In genomic region chr7:26295015-26295414, GRCh38 we compare ENCODE assay signal across 16 cellular contexts. TPM values are rescaled to one million over a fixed set of nuclear protein-coding genes. Genes with fewer than 3 reads are reported as not detected.
DNase-seq lines count a peak whose midpoint lies in the region; ATAC-seq and TF ChIP-seq lines count a peak whose summit lies in the region.
"Had no signal": no experiment of that assay in that cellular context is flagged by ENCODE, and none has a peak within 500 bp of the region (broad histone marks: within the 10 kb centered on the region; RNA-seq: fewer than 3 reads in every experiment).

No MANE protein-coding gene starts in this region.

- no peak for TF ChIP-seq CTCF in OCI-LY1 (IDR thresholded peaks at IDR 0.05; ENCODE audit: low read length)

- peaks cover 54% of the 10 kb centered on the region for H3K79me2 ChIP-seq in OCI-LY1 (ENCODE audit: insufficient read depth, low read length)

- peak overlapping the region; percentile 62 for H3K9ac ChIP-seq in OCI-LY1 (ENCODE audit: low read length)

- ATAC-seq in activated T-cell treated with anti-CD3 and anti-CD28 coated beads, Interleukin-2, amount 50 U/mL, for 72 hours (replicated peaks in 1 of 2), result no peak
- ATAC-seq in activated naive CD8-positive, alpha-beta T cell treated with anti-CD3 and anti-CD28 coated beads, Interleukin-2, amount 10 ng/mL, durations not matched to agents 7 days and 5 days (ENCODE audit: low read depth), result no peak
- no peak for ATAC-seq in stimulated activated memory B cell treated with anti-CD40 and anti-IgM and Interleukin-4, amounts not matched to agents 10 μg/mL and 1 μg/mL and 100 μg/mL, for 72 hours
- ATAC-seq in HG03521 (IDR thresholded peaks at IDR 0.05; ENCODE audit: unreplicated experiment), result no peak
- ATAC-seq: esophagus mucosa had no signal

- H3K27ac Mint-ChIP-seq in activated T-cell treated with anti-CD3 and anti-CD28 coated beads, Interleukin-2, amount 50 U/mL, for 72 hours, result peak overlapping the region; percentile 97
- peak overlapping the region; percentile 92 for H3K27ac Mint-ChIP-seq in activated naive CD8-positive, alpha-beta T cell treated with anti-CD3 and anti-CD28 coated beads, Interleukin-2, amount 10 ng/mL, durations not matched to agents 7 days and 5 days
- H3K27ac Mint-ChIP-seq in stimulated activated memory B cell treated with anti-CD40 and anti-IgM and Interleukin-4, amounts not matched to agents 10 μg/mL and 1 μg/mL and 100 μg/mL, for 72 hours, result peak overlapping the region; percentile 90
- H3K27ac Mint-ChIP-seq: H9 had no signal

- H3K36me3 Mint-ChIP-seq in activated T-cell treated with anti-CD3 and anti-CD28 coated beads, Interleukin-2, amount 50 U/mL, for 72 hours (ENCODE audit: insufficient read depth in 2 of 2), result peaks cover 6 to 12% of the 10 kb centered on the region in 2 donors
- H3K36me3 Mint-ChIP-seq in activated naive CD8-positive, alpha-beta T cell treated with anti-CD3 and anti-CD28 coated beads, Interleukin-2, amount 10 ng/mL, durations not matched to agents 7 days and 5 days, result peaks cover 23% of the 10 kb centered on the region
- peaks cover 11% of the 10 kb centered on the region for H3K36me3 Mint-ChIP-seq in stimulated activated memory B cell treated with anti-CD40 and anti-IgM and Interleukin-4, amounts not matched to agents 10 μg/mL and 1 μg/mL and 100 μg/mL, for 72 hours

- H3K27me3 ChIP-seq in OCI-LY1 (ENCODE audit: insufficient read depth, low read length), result no peaks in the 10 kb centered on the region
- H3K27me3 ChIP-seq: upper lobe of left lung had no signal

- H3K27me3 Mint-ChIP-seq in activated T-cell treated with anti-CD3 and anti-CD28 coated beads, Interleukin-2, amount 50 U/mL, for 72 hours (ENCODE audit: low read depth), result no peaks in the 10 kb centered on the region
- no peaks in the 10 kb centered on the region for H3K27me3 Mint-ChIP-seq in activated naive CD8-positive, alpha-beta T cell treated with anti-CD3 and anti-CD28 coated beads, Interleukin-2, amount 10 ng/mL, durations not matched to agents 7 days and 5 days
- H3K27me3 Mint-ChIP-seq in stimulated activated memory B cell treated with anti-CD40 and anti-IgM and Interleukin-4, amounts not matched to agents 10 μg/mL and 1 μg/mL and 100 μg/mL, for 72 hours, result no peaks in the 10 kb centered on the region

- peaks cover 52% of the 10 kb centered on the region for H3K4me1 Mint-ChIP-seq in activated T-cell treated with anti-CD3 and anti-CD28 coated beads, Interleukin-2, amount 50 U/mL, for 72 hours (ENCODE audit: low read depth)
- peaks cover 42% of the 10 kb centered on the region for H3K4me1 Mint-ChIP-seq in activated naive CD8-positive, alpha-beta T cell treated with anti-CD3 and anti-CD28 coated beads, Interleukin-2, amount 10 ng/mL, durations not matched to agents 7 days and 5 days
- H3K4me1 Mint-ChIP-seq in stimulated activated memory B cell treated with anti-CD40 and anti-IgM and Interleukin-4, amounts not matched to agents 10 μg/mL and 1 μg/mL and 100 μg/mL, for 72 hours, result peaks cover 64% of the 10 kb centered on the region

- no peaks in the 10 kb centered on the region for H3K9me3 ChIP-seq in OCI-LY1 (ENCODE audit: low read length)
- H3K9me3 ChIP-seq: Caco-2, upper lobe of left lung had no signal

- H3K4me3 ChIP-seq in OCI-LY1 (ENCODE audit: low read depth, low read length, poor library complexity, severe bottlenecking), result peak overlapping the region; percentile 95

- no peaks in the 10 kb centered on the region for H3K9me3 Mint-ChIP-seq in activated T-cell treated with anti-CD3 and anti-CD28 coated beads, Interleukin-2, amount 50 U/mL, for 72 hours
- H3K9me3 Mint-ChIP-seq in activated naive CD8-positive, alpha-beta T cell treated with anti-CD3 and anti-CD28 coated beads, Interleukin-2, amount 10 ng/mL, durations not matched to agents 7 days and 5 days, result no peaks in the 10 kb centered on the region
- H3K9me3 Mint-ChIP-seq in stimulated activated memory B cell treated with anti-CD40 and anti-IgM and Interleukin-4, amounts not matched to agents 10 μg/mL and 1 μg/mL and 100 μg/mL, for 72 hours, result no peaks in the 10 kb centered on the region
- H3K9me3 Mint-ChIP-seq: H9 had no signal

- peak overlapping the region; percentile 94 to 99 for H3K4me3 Mint-ChIP-seq in activated T-cell treated with anti-CD3 and anti-CD28 coated beads, Interleukin-2, amount 50 U/mL, for 72 hours
- peak overlapping the region; percentile 89 for H3K4me3 Mint-ChIP-seq in activated naive CD8-positive, alpha-beta T cell treated with anti-CD3 and anti-CD28 coated beads, Interleukin-2, amount 10 ng/mL, durations not matched to agents 7 days and 5 days
- H3K4me3 Mint-ChIP-seq in stimulated activated memory B cell treated with anti-CD40 and anti-IgM and Interleukin-4, amounts not matched to agents 10 μg/mL and 1 μg/mL and 100 μg/mL, for 72 hours, result no peak overlapping the region
- H3K4me3 Mint-ChIP-seq: H9 had no signal

- no peaks in the 10 kb centered on the region for H3K9me2 ChIP-seq in OCI-LY1 (ENCODE audit: low read depth, low read length)

- peak overlapping the region; percentile 93 for H3K4me2 ChIP-seq in OCI-LY1 (ENCODE audit: low read length)

- no peaks in the 10 kb centered on the region for H4K20me1 ChIP-seq in OCI-LY1 (ENCODE audit: insufficient read depth, low read length)

- no peak overlapping the region for H2AFZ ChIP-seq in OCI-LY1 (ENCODE audit: low read length)

- DNase-seq in activated T-cell treated with anti-CD3 and anti-CD28 coated beads, Interleukin-2, amount 50 U/mL, for 72 hours, result no peak
- no peak for DNase-seq in activated T-cell treated with anti-CD3 and anti-CD28 coated beads, Interleukin-2, amount 50 U/mL, for 1 hour
- no peak for DNase-seq in activated naive CD8-positive, alpha-beta T cell treated with anti-CD3 and anti-CD28 coated beads, Interleukin-2, amount 10 ng/mL, durations not matched to agents 7 days and 5 days
- DNase-seq in COR-L47 (lab: John Stamatoyannopoulos, UW) (no peak), NCI-H510A (lab: John Stamatoyannopoulos, UW) (no peak)
- DNase-seq: activated CD8-positive, alpha-beta memory T cell treated with anti-CD3 and anti-CD28 coated beads, Interleukin-2, amount 50 U/mL, for 48 hours; Caco-2; H9; midbrain; NCI-H2029; SW 1271; upper lobe of left lung had no signal

- POLR2A ChIA-PET in activated naive CD8-positive, alpha-beta T cell treated with anti-CD3 and anti-CD28 coated beads, Interleukin-2, amount 10 ng/mL, durations not matched to agents 7 days and 5 days (lab: Charles Lee), result interaction anchor here (1.6 to 3.1 kb wide), 3 partner anchors 10 to 97 kb away, joined by 5 to 25 read pairs (median 12); partner anchors contain the start of genes CBX3 and HNRNPA2B1

- peak overlapping the region; percentile 97 for H3K27ac ChIP-seq in OCI-LY1 (ENCODE audit: low read depth, low read length, poor library complexity, severe bottlenecking)

- H3F3A ChIP-seq in OCI-LY1 (ENCODE audit: insufficient read depth, low read length), result peaks cover 10% of the 10 kb centered on the region; the same call in 1 of the 2 replicates

- H3K4me1 ChIP-seq in OCI-LY1 (ENCODE audit: insufficient read depth, low read length, severe bottlenecking), result peaks cover 36% of the 10 kb centered on the region
- H3K4me1 ChIP-seq: Caco-2 had no signal

- peaks cover 35% of the 10 kb centered on the region for H3K36me3 ChIP-seq in OCI-LY1 (ENCODE audit: insufficient read depth, low read length)
- H3K36me3 ChIP-seq: upper lobe of left lung had no signal

RNA-seq across cellular contexts. Expression of gene SNX10, which starts 3.4 kb away (rescaled TPM):
- total RNA-seq in activated T-cell treated with anti-CD3 and anti-CD28 coated beads, Interleukin-2, amount 50 U/mL, for 72 hours, result 10 to 100 TPM; 37.4 to 41.8 TPM
- total RNA-seq in activated naive CD8-positive, alpha-beta T cell treated with anti-CD3 and anti-CD28 coated beads, Interleukin-2, amount 10 ng/mL, durations not matched to agents 7 days and 5 days, result 10 to 100 TPM; 31.0 to 31.6 TPM
